ENCODE assay signal across 24 cellular contexts in genomic region chr4:39442910-39443480, GRCh38. TPM values are rescaled to one million over a fixed set of nuclear protein-coding genes. Genes with fewer than 3 reads are reported as not detected.
DNase-seq lines count a peak whose midpoint lies in the region; ATAC-seq and TF ChIP-seq lines count a peak whose summit lies in the region.
"Had no signal": no experiment of that assay in that cellular context is flagged by ENCODE, and none has a peak within 500 bp of the region (broad histone marks: within the 10 kb centered on the region; RNA-seq: fewer than 3 reads in every experiment).

No MANE protein-coding gene starts in this region.

- H3K27me3 Mint-ChIP-seq in activated CD8-positive, alpha-beta memory T cell treated with anti-CD3 and anti-CD28 coated beads, Interleukin-2, amount 10 ng/mL, durations not matched to agents 7 days and 5 days: peaks cover 11% of the 10 kb centered on the region
- no peaks in the 10 kb centered on the region for H3K27me3 Mint-ChIP-seq in activated T-helper 17 cell treated with anti-CD3 and anti-CD28 coated beads, Interleukin-2, amount 50 U/mL, for 72 hours
- no peaks in the 10 kb centered on the region for H3K27me3 Mint-ChIP-seq in stimulated activated naive CD8-positive, alpha-beta T cell treated with anti-CD3 and anti-CD28 coated beads, Interleukin-15, amount 100 ng/mL, for 72 hours

- H3K4me1 Mint-ChIP-seq in activated CD8-positive, alpha-beta memory T cell treated with anti-CD3 and anti-CD28 coated beads, Interleukin-2, amount 10 ng/mL, durations not matched to agents 7 days and 5 days: peaks cover 17% of the 10 kb centered on the region
- H3K4me1 Mint-ChIP-seq in activated T-helper 17 cell treated with anti-CD3 and anti-CD28 coated beads, Interleukin-2, amount 50 U/mL, for 72 hours: peaks cover 7% of the 10 kb centered on the region
- H3K4me1 Mint-ChIP-seq in stimulated activated naive CD8-positive, alpha-beta T cell treated with anti-CD3 and anti-CD28 coated beads, Interleukin-15, amount 100 ng/mL, for 72 hours: peaks cover 14% of the 10 kb centered on the region

- H3K36me3 Mint-ChIP-seq in activated CD8-positive, alpha-beta memory T cell treated with anti-CD3 and anti-CD28 coated beads, Interleukin-2, amount 10 ng/mL, durations not matched to agents 7 days and 5 days: no peaks in the 10 kb centered on the region
- H3K36me3 Mint-ChIP-seq in activated T-helper 17 cell treated with anti-CD3 and anti-CD28 coated beads, Interleukin-2, amount 50 U/mL, for 72 hours (ENCODE audit: low read depth): no peaks in the 10 kb centered on the region
- H3K36me3 Mint-ChIP-seq: CD8-positive, alpha-beta T cell had no signal

- no peaks in the 10 kb centered on the region for H3K9me3 Mint-ChIP-seq in activated CD8-positive, alpha-beta memory T cell treated with anti-CD3 and anti-CD28 coated beads, Interleukin-2, amount 10 ng/mL, durations not matched to agents 7 days and 5 days (ENCODE audit: low read depth)
- no peaks in the 10 kb centered on the region for H3K9me3 Mint-ChIP-seq in activated T-helper 17 cell treated with anti-CD3 and anti-CD28 coated beads, Interleukin-2, amount 50 U/mL, for 72 hours
- no peaks in the 10 kb centered on the region for H3K9me3 Mint-ChIP-seq in stimulated activated naive CD8-positive, alpha-beta T cell treated with anti-CD3 and anti-CD28 coated beads, Interleukin-15, amount 100 ng/mL, for 72 hours
- H3K9me3 Mint-ChIP-seq: CD8-positive, alpha-beta T cell; GM23338; H9 had no signal

- H3K27ac Mint-ChIP-seq in activated CD8-positive, alpha-beta memory T cell treated with anti-CD3 and anti-CD28 coated beads, Interleukin-2, amount 10 ng/mL, durations not matched to agents 7 days and 5 days: no peak overlapping the region
- peak overlapping the region; percentile 39 for H3K27ac Mint-ChIP-seq in activated T-helper 17 cell treated with anti-CD3 and anti-CD28 coated beads, Interleukin-2, amount 50 U/mL, for 72 hours
- no peak overlapping the region for H3K27ac Mint-ChIP-seq in stimulated activated naive CD8-positive, alpha-beta T cell treated with anti-CD3 and anti-CD28 coated beads, Interleukin-15, amount 100 ng/mL, for 72 hours
- H3K27ac Mint-ChIP-seq: CD8-positive, alpha-beta T cell; GM23338; H9 had no signal

- H3K4me3 Mint-ChIP-seq in activated CD8-positive, alpha-beta memory T cell treated with anti-CD3 and anti-CD28 coated beads, Interleukin-2, amount 10 ng/mL, durations not matched to agents 7 days and 5 days: no peak overlapping the region
- peak overlapping the region; percentile 18 for H3K4me3 Mint-ChIP-seq in activated T-helper 17 cell treated with anti-CD3 and anti-CD28 coated beads, Interleukin-2, amount 50 U/mL, for 72 hours
- H3K4me3 Mint-ChIP-seq in stimulated activated naive CD8-positive, alpha-beta T cell treated with anti-CD3 and anti-CD28 coated beads, Interleukin-15, amount 100 ng/mL, for 72 hours: no peak overlapping the region
- H3K4me3 Mint-ChIP-seq: CD8-positive, alpha-beta T cell; GM23338; H9 had no signal

- ATAC-seq in activated CD8-positive, alpha-beta memory T cell treated with anti-CD3 and anti-CD28 coated beads, Interleukin-2, amount 10 ng/mL, durations not matched to agents 7 days and 5 days: no peak
- peak; percentile 75 for ATAC-seq in activated T-helper 17 cell treated with anti-CD3 and anti-CD28 coated beads, Interleukin-2, amount 50 U/mL, for 72 hours (replicated peaks)
- peak; percentile 72 for ATAC-seq in stimulated activated naive CD8-positive, alpha-beta T cell treated with anti-CD3 and anti-CD28 coated beads, Interleukin-15, amount 100 ng/mL, for 72 hours
- no peak for ATAC-seq in HG02870 (IDR thresholded peaks at IDR 0.05; ENCODE audit: unreplicated experiment)
- ATAC-seq: A549; CD8-positive, alpha-beta T cell; GM23338; K562; PC-3 had no signal

- peak; percentile 42 for DNase-seq in activated CD8-positive, alpha-beta memory T cell treated with anti-CD3 and anti-CD28 coated beads for 24 hours
- no peak for DNase-seq in activated CD8-positive, alpha-beta memory T cell treated with anti-CD3 and anti-CD28 coated beads, Interleukin-2, amount 10 ng/mL, durations not matched to agents 7 days and 5 days
- peak; percentile 37 for DNase-seq in NCI-H2171 treated with DMSO at 0.1 percent for 48 hours (lab: John Stamatoyannopoulos, UW)
- peak in 1 of 2 donors; percentile 37 for DNase-seq in stimulated activated naive CD8-positive, alpha-beta T cell treated with anti-CD3 and anti-CD28 coated beads, Interleukin-15, amount 100 ng/mL, for 72 hours
- DNase-seq in GM10248 (ENCODE audit: extremely low spot score): no peak
- DNase-seq: Caco-2; CD8-positive, alpha-beta T cell; H9; Kasumi-1; NCI-H1092 treated with DMSO at 0.1 percent for 48 hours; NCI-H1436 treated with DMSO at 0.1 percent for 48 hours; NCI-H1930; NCI-H2107; NCI-H446 treated with DMSO at 0.1 percent for 48 hours; NCI-H526; NCI-H82; NK-92 treated with Interleukin-12 subunit alpha and Interleukin-12 subunit beta, amount 100 ng/mL, for 24 hours; PC-3 had no signal

- CTCF ChIA-PET in activated CD8-positive, alpha-beta memory T cell treated with anti-CD3 and anti-CD28 coated beads, Interleukin-2, amount 10 ng/mL, durations not matched to agents 7 days and 5 days (lab: Charles Lee): no interaction called here
- CTCF ChIA-PET in GM10248 (lab: Yijun Ruan, JAX): interaction anchor here (0.6 kb wide), 1 partner anchor 14 kb away, joined by 3 read pairs; no protein-coding TSS in a partner anchor

- TF ChIP-seq CTCF in GM10248 (IDR thresholded peaks at IDR 0.05; ENCODE audit: control extremely low read depth, extremely low read depth, low read depth, missing control alignments): no peak

- POLR2A ChIA-PET in GM10248 (lab: Yijun Ruan, JAX): no interaction called here

RNA-seq across cellular contexts. Expression of gene RPL9, which starts 15.7 kb away (rescaled TPM):
- 100 to 1,000 TPM; 713 to 900 TPM for total RNA-seq in activated CD8-positive, alpha-beta memory T cell treated with anti-CD3 and anti-CD28 coated beads, Interleukin-2, amount 10 ng/mL, durations not matched to agents 7 days and 5 days
- 1,000 to 10,000 TPM; 1,910 to 2,087 TPM for total RNA-seq in activated T-helper 17 cell treated with anti-CD3 and anti-CD28 coated beads, Interleukin-2, amount 50 U/mL, for 72 hours

RNA-seq across cellular contexts. Expression of gene LIAS, which starts 15.9 kb away (rescaled TPM):
- 10 to 100 TPM; 14.5 to 16.6 TPM for total RNA-seq in activated CD8-positive, alpha-beta memory T cell treated with anti-CD3 and anti-CD28 coated beads, Interleukin-2, amount 10 ng/mL, durations not matched to agents 7 days and 5 days
- 10 to 100 TPM; 22.5 to 24.3 TPM for total RNA-seq in activated T-helper 17 cell treated with anti-CD3 and anti-CD28 coated beads, Interleukin-2, amount 50 U/mL, for 72 hours

RNA-seq across cellular contexts. Expression of gene KLB, which starts 36.3 kb away (rescaled TPM):
- not detected for total RNA-seq in activated CD8-positive, alpha-beta memory T cell treated with anti-CD3 and anti-CD28 coated beads, Interleukin-2, amount 10 ng/mL, durations not matched to agents 7 days and 5 days
- total RNA-seq in activated T-helper 17 cell treated with anti-CD3 and anti-CD28 coated beads, Interleukin-2, amount 50 U/mL, for 72 hours: not detected
- total RNA-seq: K562, M059J, PC-3 had no signal

Comparison
In these comparisons a context has a peak if more than half of its experiments do, and no peak if none do; other contexts are left out.
1. DNase-seq: peak in activated CD8-positive, alpha-beta memory T cell treated with anti-CD3 and anti-CD28 coated beads for 24 hours (single experiment) and NCI-H2171 treated with DMSO at 0.1 percent for 48 hours (single experiment); none in activated CD8-positive, alpha-beta memory T cell treated with anti-CD3 and anti-CD28 coated beads, Interleukin-2, amount 10 ng/mL, durations not matched to agents 7 days and 5 days (single experiment) and GM10248 (single experiment).
2. ATAC-seq: peak in activated T-helper 17 cell treated with anti-CD3 and anti-CD28 coated beads, Interleukin-2, amount 50 U/mL, for 72 hours (single experiment) and stimulated activated naive CD8-positive, alpha-beta T cell treated with anti-CD3 and anti-CD28 coated beads, Interleukin-15, amount 100 ng/mL, for 72 hours (single experiment); none in activated CD8-positive, alpha-beta memory T cell treated with anti-CD3 and anti-CD28 coated beads, Interleukin-2, amount 10 ng/mL, durations not matched to agents 7 days and 5 days (single experiment) and HG02870 (single experiment).